17 cellular contexts compared by ENCODE assay signal in genomic region chr16:90031186-90031930, GRCh38. TPM values are rescaled to one million over a fixed set of nuclear protein-coding genes. Genes with fewer than 3 reads are reported as not detected.
DNase-seq lines count a peak whose midpoint lies in the region; ATAC-seq, FAIRE-seq and TF ChIP-seq lines count a peak whose summit lies in the region.
"Had no signal": no experiment of that assay in that cellular context is flagged by ENCODE, and none has a peak within 500 bp of the region (broad histone marks: within the 10 kb centered on the region; RNA-seq: fewer than 3 reads in every experiment).

No MANE protein-coding gene starts in this region.

- intact Hi-C loops in Caco-2 (cut with micrococcal nuclease; ENCODE audit: unreplicated experiment) (no loop called here), natural killer cell (cut with micrococcal nuclease) (no loop called here)

- no peak for TF ChIP-seq CTCF in Caco-2 (IDR thresholded peaks at IDR 0.05; ENCODE audit: insufficient read depth in 1 of 2, low read depth in 1 of 2, low read length in 1 of 2, severe bottlenecking in 1 of 2, unreplicated experiment in 1 of 2)
- no peak for TF ChIP-seq CTCF in natural killer cell (IDR thresholded peaks at IDR 0.05)

- CTCF ChIA-PET in Caco-2 (lab: Charles Lee), result no interaction called here
- CTCF ChIA-PET in activated CD4-positive, alpha-beta memory T cell treated with anti-CD3 and anti-CD28 coated beads, Interleukin-2, amount 10 ng/mL, durations not matched to agents 7 days and 5 days (lab: Charles Lee), result interaction anchor here (0.7 kb wide), 1 partner anchor 13 kb away, joined by 3 read pairs; the partner anchor contains the start of gene DBNDD1

- H3K9me3 Mint-ChIP-seq in Caco-2 (ENCODE audit: unreplicated experiment) (no peaks in the 10 kb centered on the region), natural killer cell (peaks cover 0 to 2% of the 10 kb centered on the region in 2 donors)
- peaks cover 6% of the 10 kb centered on the region for H3K9me3 Mint-ChIP-seq in activated CD4-positive, alpha-beta memory T cell treated with anti-CD3 and anti-CD28 coated beads, Interleukin-2, amount 10 ng/mL, durations not matched to agents 7 days and 5 days
- H3K9me3 Mint-ChIP-seq: memory B cell had no signal

- POLR2A ChIA-PET in Caco-2 (lab: Charles Lee), result no interaction called here
- POLR2A ChIA-PET in activated CD4-positive, alpha-beta memory T cell treated with anti-CD3 and anti-CD28 coated beads, Interleukin-2, amount 10 ng/mL, durations not matched to agents 7 days and 5 days (lab: Charles Lee), result interaction anchor here (1.1 kb wide), 1 partner anchor 9 kb away, joined by 3 read pairs; no protein-coding TSS in a partner anchor

- H3K36me3 Mint-ChIP-seq in Caco-2 (ENCODE audit: insufficient read depth, unreplicated experiment) (peaks cover 70% of the 10 kb centered on the region), natural killer cell (no peaks in the 10 kb centered on the region)
- H3K36me3 Mint-ChIP-seq in activated CD4-positive, alpha-beta memory T cell treated with anti-CD3 and anti-CD28 coated beads, Interleukin-2, amount 10 ng/mL, durations not matched to agents 7 days and 5 days (ENCODE audit: low read depth), result no peaks in the 10 kb centered on the region

- peak overlapping the region; percentile 28 for H3K27ac Mint-ChIP-seq in Caco-2 (ENCODE audit: unreplicated experiment)
- H3K27ac Mint-ChIP-seq in activated CD4-positive, alpha-beta memory T cell treated with anti-CD3 and anti-CD28 coated beads, Interleukin-2, amount 10 ng/mL, durations not matched to agents 7 days and 5 days, result peak overlapping the region; percentile 2
- peak overlapping the region; percentile 89 to 96 for H3K27ac Mint-ChIP-seq in natural killer cell
- H3K27ac Mint-ChIP-seq: memory B cell had no signal

- H3K9me3 ChIP-seq in Caco-2, result no peaks in the 10 kb centered on the region
- H3K9me3 ChIP-seq: ascending aorta, colonic mucosa, sigmoid colon, transverse colon had no signal

- no peak for FAIRE-seq in HTR-8/SVneo (lab: Jason Lieb, UNC)

- H3K4me1 ChIP-seq in Caco-2, result no peaks in the 10 kb centered on the region
- H3K4me1 ChIP-seq: ascending aorta, colonic mucosa, sigmoid colon, transverse colon had no signal

- no peaks in the 10 kb centered on the region for H3K4me1 Mint-ChIP-seq in Caco-2 (ENCODE audit: low read depth, unreplicated experiment)
- H3K4me1 Mint-ChIP-seq in activated CD4-positive, alpha-beta memory T cell treated with anti-CD3 and anti-CD28 coated beads, Interleukin-2, amount 10 ng/mL, durations not matched to agents 7 days and 5 days, result peaks cover 2% of the 10 kb centered on the region
- H3K4me1 Mint-ChIP-seq in natural killer cell, result peaks cover 0 to 14% of the 10 kb centered on the region in 2 donors

- H3K27me3 ChIP-seq in Caco-2 (replicated peaks; ENCODE audit: control insufficient read depth, insufficient read depth, low read length), result no peaks in the 10 kb centered on the region
- H3K27me3 ChIP-seq: ascending aorta, colonic mucosa, transverse colon had no signal

- peak in 1 of 3 donors; percentile 42 for ATAC-seq in natural killer cell
- ATAC-seq: activated CD4-positive, CD25-positive, alpha-beta regulatory T cell treated with anti-CD3 and anti-CD28 coated beads, Interleukin-2, amount 50 U/mL, for 24 hours had no signal

- BruUV-seq in Caco-2 (replicated peaks; lab: Mats Ljungman, UMichigan), result no TSS peak

- H3K4me3 Mint-ChIP-seq in Caco-2 (ENCODE audit: unreplicated experiment) (no peak overlapping the region), natural killer cell (peak overlapping the region; percentile 63)
- H3K4me3 Mint-ChIP-seq in activated CD4-positive, alpha-beta memory T cell treated with anti-CD3 and anti-CD28 coated beads, Interleukin-2, amount 10 ng/mL, durations not matched to agents 7 days and 5 days, result no peak overlapping the region
- H3K4me3 Mint-ChIP-seq: memory B cell had no signal

- H3K27me3 Mint-ChIP-seq in Caco-2 (ENCODE audit: insufficient read depth, unreplicated experiment) (no peaks in the 10 kb centered on the region), natural killer cell (ENCODE audit: low read depth in 2 of 2) (peaks cover 0 to 4% of the 10 kb centered on the region in 2 donors)
- no peaks in the 10 kb centered on the region for H3K27me3 Mint-ChIP-seq in activated CD4-positive, alpha-beta memory T cell treated with anti-CD3 and anti-CD28 coated beads, Interleukin-2, amount 10 ng/mL, durations not matched to agents 7 days and 5 days

- H3K4me3 ChIP-seq in Caco-2 (ENCODE audit: low read depth, low read length), result no peak overlapping the region
- H3K4me3 ChIP-seq: ascending aorta, colonic mucosa, sigmoid colon, transverse colon had no signal

- DNase-seq in Caco-2, result no peak
- DNase-seq in ELR (ENCODE audit: low read depth), result peak; percentile 43
- DNase-seq in activated CD4-positive, alpha-beta memory T cell treated with anti-CD3 and anti-CD28 coated beads, Interleukin-2, amount 10 ng/mL, durations not matched to agents 7 days and 5 days, result no peak
- DNase-seq in natural killer cell, result no peak
- DNase-seq in anterior cingulate cortex (lab: John Stamatoyannopoulos, UW), result no peak
- DNase-seq in HTR-8/SVneo (ENCODE audit: insufficient read length, low spot score), result no peak
- no peak for DNase-seq in stimulated activated CD4-positive, alpha-beta T cell treated with anti-CD3 and anti-CD28 coated beads, Interleukin-2, amount 100 ng/mL, for 48 hours
- DNase-seq in DMS153 treated with DMSO at 0.1 percent for 48 hours (lab: John Stamatoyannopoulos, UW; ENCODE audit: unreplicated experiment), result no peak
- DNase-seq: colonic mucosa; sigmoid colon; stimulated activated CD8-positive, alpha-beta memory T cell treated with anti-CD3 and anti-CD28 coated beads, Interleukin-4, amount 100 ng/mL, for 48 hours; transverse colon had no signal

- H3K36me3 ChIP-seq in Caco-2 (ENCODE audit: control insufficient read depth, insufficient read depth, low read length), result peaks cover 20% of the 10 kb centered on the region
- H3K36me3 ChIP-seq: colonic mucosa had no signal

RNA-seq across cellular contexts. Expression of gene DBNDD1, which starts 12.1 kb away (rescaled TPM):
- 64.2 and 64.6 TPM in 2 replicates for total RNA-seq in Caco-2 (2022)
- total RNA-seq in activated CD4-positive, alpha-beta memory T cell treated with anti-CD3 and anti-CD28 coated beads, Interleukin-2, amount 10 ng/mL, durations not matched to agents 7 days and 5 days, result not detected
- under 1 TPM in 1 of 3 donors, not detected in 2; 0.20 TPM for total RNA-seq in natural killer cell

RNA-seq across cellular contexts. Expression of gene PRDM7, which starts 45.8 kb away (rescaled TPM):
- total RNA-seq in Caco-2 (2022) (not detected in 2 replicates), natural killer cell (not detected)
- not detected for total RNA-seq in activated CD4-positive, alpha-beta memory T cell treated with anti-CD3 and anti-CD28 coated beads, Interleukin-2, amount 10 ng/mL, durations not matched to agents 7 days and 5 days
- total RNA-seq: ascending aorta, colonic mucosa, epithelial cell of proximal tubule, glomerular endothelial cell, sigmoid colon, transverse colon had no signal

Comparison
In these comparisons a context has a peak if more than half of its experiments do, and no peak if none do; other contexts are left out.
1. H3K27ac Mint-ChIP-seq: peak in every context shown above with its lines; median percentile 92 in natural killer cell; 28 in Caco-2; 2 in activated CD4-positive, alpha-beta memory T cell treated with anti-CD3 and anti-CD28 coated beads, Interleukin-2, amount 10 ng/mL, durations not matched to agents 7 days and 5 days.
2. RNA of gene DBNDD1, which starts 12.1 kb away (total RNA-seq): 64.2 to 64.6 TPM in Caco-2; not detected in activated CD4-positive, alpha-beta memory T cell treated with anti-CD3 and anti-CD28 coated beads, Interleukin-2, amount 10 ng/mL, durations not matched to agents 7 days and 5 days and 0.20 TPM in natural killer cell; every median in the first group is over 10 times any median in the second.